In genomic region chr1:35768350-35769187, GRCh38 we compare ENCODE assay signal across 8 cellular contexts. TPM values are rescaled to one million over a fixed set of nuclear protein-coding genes. Genes with fewer than 3 reads are reported as not detected.
DNase-seq lines count a peak whose midpoint lies in the region; ATAC-seq and TF ChIP-seq lines count a peak whose summit lies in the region.

No MANE protein-coding gene starts in this region.

- H3K4me1 ChIP-seq in CD8-positive, alpha-beta T cell (ENCODE audit: insufficient read depth, low read length), result no peaks in the 10 kb centered on the region
- no peaks in the 10 kb centered on the region for H3K4me1 ChIP-seq in mesendoderm (ENCODE audit: control insufficient read depth, low read depth, low read length)

- intact Hi-C loops in CD8-positive, alpha-beta T cell (cut with DNase I, micrococcal nuclease), result loop anchor here (1.0 to 2.0 kb wide), 4 partner anchors 127 to 212 kb away; partner anchors contain the start of genes KIAA0319L (in 2 of the 2), NCDN (in 2 of the 2) and PSMB2 (in 1 of the 2)

- H3K36me3 ChIP-seq in CD8-positive, alpha-beta T cell (ENCODE audit: insufficient read depth, low read length), result no peaks in the 10 kb centered on the region
- H3K36me3 ChIP-seq in mesendoderm (ENCODE audit: control insufficient read depth, insufficient read depth, low read length), result no peaks in the 10 kb centered on the region

- peaks cover 8% of the 10 kb centered on the region for H3K4me1 Mint-ChIP-seq in CD8-positive, alpha-beta T cell (ENCODE audit: low read depth)
- H3K4me1 Mint-ChIP-seq in brain, result peaks cover 19% of the 10 kb centered on the region

- H3K9me3 Mint-ChIP-seq in CD8-positive, alpha-beta T cell, result no peaks in the 10 kb centered on the region
- no peaks in the 10 kb centered on the region for H3K9me3 Mint-ChIP-seq in brain

- peak overlapping the region; percentile 54 for H3K4me2 ChIP-seq in mesendoderm (ENCODE audit: low read length)

- peak overlapping the region; percentile 77 for H3K56ac ChIP-seq in mesendoderm (ENCODE audit: low read length)

- CTCF ChIA-PET in CD8-positive, alpha-beta T cell (lab: Charles Lee), result interaction anchor here (0.7 to 3.0 kb wide), 10 partner anchors 8 to 200 kb away, joined by 3 to 15 read pairs (median 3); no protein-coding TSS in a partner anchor

- H3K27me3 ChIP-seq in CD8-positive, alpha-beta T cell (ENCODE audit: insufficient read depth, low read length), result no peaks in the 10 kb centered on the region
- H3K27me3 ChIP-seq in mesendoderm (ENCODE audit: insufficient read depth, low read length, poor library complexity), result no peaks in the 10 kb centered on the region

- TF ChIP-seq CTCF in CD8-positive, alpha-beta T cell (IDR thresholded peaks at IDR 0.05), result no peak
- no peak for TF ChIP-seq CTCF in brain (conservative IDR thresholded peaks at IDR 0.05)

- peak overlapping the region; percentile 66 for H3K9ac ChIP-seq in mesendoderm (ENCODE audit: low read length)

- H3K27me3 Mint-ChIP-seq in CD8-positive, alpha-beta T cell (ENCODE audit: low read depth), result no peaks in the 10 kb centered on the region
- H3K27me3 Mint-ChIP-seq in brain, result peaks cover 12% of the 10 kb centered on the region

- peaks cover 13% of the 10 kb centered on the region for H3K79me2 ChIP-seq in mesendoderm (ENCODE audit: control insufficient read depth, insufficient read depth, low read length)

- no peak overlapping the region for H3K23ac ChIP-seq in mesendoderm (ENCODE audit: low read length)

- peaks cover 3% of the 10 kb centered on the region for H3K36me3 Mint-ChIP-seq in CD8-positive, alpha-beta T cell
- H3K36me3 Mint-ChIP-seq in brain, result no peaks in the 10 kb centered on the region

- no peaks in the 10 kb centered on the region for H3K9me3 ChIP-seq in CD8-positive, alpha-beta T cell (ENCODE audit: low read length)

- no peak overlapping the region for H4K5ac ChIP-seq in mesendoderm (ENCODE audit: low read length)

- WGBS in mesendoderm (ENCODE audit: extremely low coverage, insufficient coverage, low lambda C conversion rate), result no CpG with 5 or more reads among the region's 19 CpGs

- no peak overlapping the region for H2BK15ac ChIP-seq in mesendoderm (replicated peaks; ENCODE audit: low read depth)

- no peak for DNase-seq in CD8-positive, alpha-beta T cell
- peak; percentile 18 for DNase-seq in KBM-7
- peak; percentile 42 for DNase-seq in mesendoderm
- no peak for DNase-seq in UCSD-AML1 (lab: John Stamatoyannopoulos, UW; ENCODE audit: unreplicated experiment)
- no peak for DNase-seq in globus pallidus (ENCODE audit: low spot score)

- H3K18ac ChIP-seq in mesendoderm (ENCODE audit: low read length), result peak overlapping the region; percentile 99

- in situ Hi-C loops in KBM-7 (cut with MboI; ENCODE audit: low pct_unique_long_range_greater_than_20kb, low sequenced_read_pairs), result no loop called here

- H3K4me3 Mint-ChIP-seq in CD8-positive, alpha-beta T cell, result peak overlapping the region; percentile 81
- peak overlapping the region; percentile 78 to 99 (median 92) for H3K4me3 Mint-ChIP-seq in brain

- ATAC-seq in CD8-positive, alpha-beta T cell, result no peak
- ATAC-seq in GM18519 (IDR thresholded peaks at IDR 0.05; ENCODE audit: low FRiP score, unreplicated experiment), result no peak
- ATAC-seq in GM18517 (IDR thresholded peaks at IDR 0.05; ENCODE audit: unreplicated experiment), result no peak

- no peak overlapping the region for H2BK120ac ChIP-seq in mesendoderm (ENCODE audit: low read depth, low read length)

- H3K4ac ChIP-seq in mesendoderm (ENCODE audit: low read depth, low read length), result peak overlapping the region; percentile 6

- H2AK5ac ChIP-seq in mesendoderm (ENCODE audit: low read length), result no peak overlapping the region

- H3K27ac ChIP-seq in CD8-positive, alpha-beta T cell (ENCODE audit: low read depth, low read length), result peak overlapping the region; percentile 61
- H3K27ac ChIP-seq in mesendoderm (ENCODE audit: low read depth, low read length), result peak overlapping the region; percentile 97

- H3K79me1 ChIP-seq in mesendoderm (ENCODE audit: low read length), result peaks cover 2% of the 10 kb centered on the region

- H2BK5ac ChIP-seq in mesendoderm (ENCODE audit: low read length), result no peak overlapping the region

- H4K8ac ChIP-seq in mesendoderm (ENCODE audit: low read depth, low read length), result peak overlapping the region; percentile 94

- POLR2A ChIA-PET in CD8-positive, alpha-beta T cell (lab: Charles Lee), result interaction anchor here (0.6 to 1.5 kb wide), 4 partner anchors 22 to 247 kb away, joined by 4 to 6 read pairs (median 4); partner anchors contain the start of gene AGO3

- H3K4me3 ChIP-seq in CD8-positive, alpha-beta T cell (ENCODE audit: low read depth, low read length), result peak overlapping the region; percentile 97
- peak overlapping the region; percentile 63 for H3K4me3 ChIP-seq in mesendoderm (ENCODE audit: low read length)

- H3K27ac Mint-ChIP-seq in CD8-positive, alpha-beta T cell, result peak overlapping the region; percentile 64
- H3K27ac Mint-ChIP-seq in brain, result peak overlapping the region; percentile 39 to 93 (median 79)

RNA-seq across cellular contexts. Expression of gene CLSPN, which starts 1.2 kb away (rescaled TPM):
- total RNA-seq in CD8-positive, alpha-beta T cell, result under 1 TPM; 0.41 to 0.81 TPM
- polyA plus RNA-seq in brain (ENCODE audit: insufficient read depth, low read depth, low replicate concordance), result 12.3 TPM
- 34.1 TPM for polyA plus RNA-seq in mesendoderm (2013, experiment 1 of 2)
- 33.7 TPM for polyA plus RNA-seq in mesendoderm (2013, experiment 2 of 2)

RNA-seq across cellular contexts. Expression of gene AGO4, which starts 39.2 kb away (rescaled TPM):
- 1 to 10 TPM; 5.4 to 5.7 TPM for total RNA-seq in CD8-positive, alpha-beta T cell
- polyA plus RNA-seq in brain (ENCODE audit: insufficient read depth, low read depth, low replicate concordance), result 3.8 TPM
- polyA plus RNA-seq in mesendoderm (2013, experiment 1 of 2), result 4.7 TPM
- 4.9 TPM for polyA plus RNA-seq in mesendoderm (2013, experiment 2 of 2)

RNA-seq across cellular contexts. Expression of gene C1orf216, which starts 49.9 kb away (rescaled TPM):
- 1 to 10 TPM; 2.6 to 3.2 TPM for total RNA-seq in CD8-positive, alpha-beta T cell
- polyA plus RNA-seq in brain (ENCODE audit: insufficient read depth, low read depth, low replicate concordance), result 25.5 TPM
- polyA plus RNA-seq in mesendoderm (2013, experiment 1 of 2), result 4.8 TPM
- 4.9 TPM for polyA plus RNA-seq in mesendoderm (2013, experiment 2 of 2)

Comparison
In these comparisons a context has a peak if more than half of its experiments do, and no peak if none do; other contexts are left out.
1. DNase-seq: peak in KBM-7 (single experiment) and mesendoderm (single experiment); none in CD8-positive, alpha-beta T cell (0 of 7), UCSD-AML1 (single experiment) and globus pallidus (single experiment).